Comparison of ENCODE assay signal across 12 cellular contexts in genomic region chr5:176366575-176366894, GRCh38. TPM values are rescaled to one million over a fixed set of nuclear protein-coding genes. Genes with fewer than 3 reads are reported as not detected.
A peak's percentile ranks its signal among the peaks of the same experiment; 100 is the strongest.
DNase-seq lines count a peak whose midpoint lies in the region; ATAC-seq and TF ChIP-seq lines count a peak whose summit lies in the region.
"Had no signal": no experiment of that assay in that cellular context is flagged by ENCODE, and none has a peak within 500 bp of the region (broad histone marks: within the 10 kb centered on the region; RNA-seq: fewer than 3 reads in every experiment).

No MANE protein-coding gene starts in this region.

- no peak overlapping the region for H2AK5ac ChIP-seq in neuronal stem cell (ENCODE audit: low read depth, low read length)

- H3K27me3 Mint-ChIP-seq in CD4-positive, CD25-positive, alpha-beta regulatory T cell = no peaks in the 10 kb centered on the region

- H3K23ac ChIP-seq in neuronal stem cell (ENCODE audit: low read depth, low read length, poor library complexity) = peak overlapping the region; percentile 66

- H4K91ac ChIP-seq in neuronal stem cell (ENCODE audit: low read depth, low read length, poor library complexity) = no peak overlapping the region

- TF ChIP-seq CTCF in epithelial cell of esophagus (IDR thresholded peaks at IDR 0.05; ENCODE audit: insufficient read depth, low read depth, low read length, missing control alignments) = no peak

- peak overlapping the region; percentile 96 for H2AFZ ChIP-seq in neuronal stem cell (ENCODE audit: low read length)

- no peak overlapping the region for H3K4ac ChIP-seq in neuronal stem cell (ENCODE audit: low read length)

- peaks cover 14% of the 10 kb centered on the region for H3K36me3 Mint-ChIP-seq in CD4-positive, CD25-positive, alpha-beta regulatory T cell

- H3K9me3 Mint-ChIP-seq in CD4-positive, CD25-positive, alpha-beta regulatory T cell = no peaks in the 10 kb centered on the region

- H3K27ac ChIP-seq in CD4-positive, CD25-positive, alpha-beta regulatory T cell (ENCODE audit: insufficient read depth, low read length, poor library complexity, severe bottlenecking) = no peak overlapping the region
- H3K27ac ChIP-seq in SJCRH30 (no peak overlapping the region), neuronal stem cell (replicated peaks; ENCODE audit: low read length) (no peak overlapping the region), aorta (ENCODE audit: low read depth in 1 of 2, low read length in 2 of 2) (no peak overlapping the region)
- H3K27ac ChIP-seq: HL-60 had no signal

- H2BK120ac ChIP-seq in neuronal stem cell (ENCODE audit: low read depth, low read length) = no peak overlapping the region

- DNase-seq in CD4-positive, CD25-positive, alpha-beta regulatory T cell = no peak
- DNase-seq in SJCRH30 = no peak
- DNase-seq in epithelial cell of esophagus (ENCODE audit: low read depth) = no peak
- no peak for DNase-seq in neuronal stem cell (ENCODE audit: low spot score)
- no peak for DNase-seq in activated CD4-positive, CD25-positive, alpha-beta regulatory T cell treated with anti-CD3 and anti-CD28 coated beads, Interleukin-2, amount 50 U/mL, for 72 hours
- no peak for DNase-seq in aorta
- no peak for DNase-seq in NCI-H187 treated with DMSO at 0.1 percent for 48 hours (lab: John Stamatoyannopoulos, UW)
- no peak for DNase-seq in amniotic stem cell (lab: John Stamatoyannopoulos, UW)
- DNase-seq: dermis blood vessel endothelial cell, NCI-H226 had no signal

- H3K4me1 Mint-ChIP-seq in CD4-positive, CD25-positive, alpha-beta regulatory T cell = peaks cover 0 to 31% (median 16%) of the 10 kb centered on the region in 4 donors

- H3K27me3 ChIP-seq in CD4-positive, CD25-positive, alpha-beta regulatory T cell (ENCODE audit: control insufficient read depth, insufficient read depth, low read length) = no peaks in the 10 kb centered on the region
- H3K27me3 ChIP-seq in SJCRH30 (no peaks in the 10 kb centered on the region), neuronal stem cell (ENCODE audit: control insufficient read depth in 3 of 3, insufficient read depth in 3 of 3, low read depth in 1 of 3, low read length in 3 of 3) (peaks cover 0 to 26% (median 20%) of the 10 kb centered on the region in 3 experiments), aorta (ENCODE audit: control insufficient read depth in 1 of 2, insufficient read depth in 2 of 2, low read length in 1 of 2) (no peaks in the 10 kb centered on the region)
- H3K27me3 ChIP-seq: testis had no signal

- H3K4me2 ChIP-seq in neuronal stem cell (ENCODE audit: insufficient read depth, low read length, poor library complexity, severe bottlenecking) = peak overlapping the region; percentile 93

- no CpG with 5 or more reads among the region's 11 CpGs for WGBS in neuronal stem cell (ENCODE audit: extremely low coverage in 2 of 2, insufficient read length in 2 of 2, insufficient replicate concordance in 1 of 2), 2 donors
- 85 to 89% methylated on average over 11 of the region's 11 CpGs for WGBS in aorta, 2 donors

- no peaks in the 10 kb centered on the region for H3K79me1 ChIP-seq in neuronal stem cell (ENCODE audit: low read depth, low read length)

- H3K4me3 ChIP-seq in CD4-positive, CD25-positive, alpha-beta regulatory T cell (ENCODE audit: low read depth, low read length) = no peak overlapping the region
- H3K4me3 ChIP-seq in SJCRH30 (peak overlapping the region; percentile 69), epithelial cell of esophagus (ENCODE audit: low read length) (peak overlapping the region; percentile 55), neuronal stem cell (ENCODE audit: low read length in 2 of 2) (peak overlapping the region; percentile 81 to 84), aorta (ENCODE audit: low read length in 2 of 2) (no peak overlapping the region)

- H3K36me3 ChIP-seq in CD4-positive, CD25-positive, alpha-beta regulatory T cell (ENCODE audit: control insufficient read depth, insufficient read depth, low read length) = peaks cover 5% of the 10 kb centered on the region
- H3K36me3 ChIP-seq in SJCRH30 (no peaks in the 10 kb centered on the region), neuronal stem cell (replicated peaks in 1 of 2; ENCODE audit: control insufficient read depth in 2 of 2, insufficient read depth in 2 of 2, low read length in 2 of 2) (peaks cover 15 to 46% of the 10 kb centered on the region in 2 donors), aorta (ENCODE audit: control insufficient read depth in 1 of 2, insufficient read depth in 2 of 2, low read length in 1 of 2) (no peaks in the 10 kb centered on the region)

- no peaks in the 10 kb centered on the region for H3K9me3 ChIP-seq in CD4-positive, CD25-positive, alpha-beta regulatory T cell (ENCODE audit: control insufficient read depth in 2 of 2, low read length in 2 of 2)
- H3K9me3 ChIP-seq in SJCRH30 (replicated peaks) = no peaks in the 10 kb centered on the region
- no peaks in the 10 kb centered on the region for H3K9me3 ChIP-seq in neuronal stem cell (replicated peaks in 1 of 2; ENCODE audit: control insufficient read depth in 2 of 2, insufficient read depth in 1 of 2, low read depth in 1 of 2, low read length in 2 of 2)
- no peaks in the 10 kb centered on the region for H3K9me3 ChIP-seq in aorta (ENCODE audit: control insufficient read depth, low read length)
- H3K9me3 ChIP-seq: testis had no signal

- no peak overlapping the region for H4K8ac ChIP-seq in neuronal stem cell (ENCODE audit: low read depth, low read length)

- H3K18ac ChIP-seq in neuronal stem cell (ENCODE audit: low read length) = no peak overlapping the region

- ATAC-seq in CD4-positive, CD25-positive, alpha-beta regulatory T cell (ENCODE audit: low read depth in 2 of 2) = no peak
- no peak for ATAC-seq in aorta (ENCODE audit: low FRiP score)

- no peak overlapping the region for H2BK5ac ChIP-seq in neuronal stem cell (ENCODE audit: low read length)

- no peak overlapping the region for H2BK12ac ChIP-seq in neuronal stem cell (ENCODE audit: low read length)

- peak overlapping the region; percentile 86 to 95 (median 88) for H3K4me3 Mint-ChIP-seq in CD4-positive, CD25-positive, alpha-beta regulatory T cell

- H3K9ac ChIP-seq in neuronal stem cell (ENCODE audit: low read depth, low read length, poor library complexity) = peak overlapping the region; percentile 95

- no peak overlapping the region for H2BK15ac ChIP-seq in neuronal stem cell (ENCODE audit: low read length)

- H3K14ac ChIP-seq in neuronal stem cell (ENCODE audit: low read length) = no peak overlapping the region

- intact Hi-C loops in aorta (cut with DNase I) = loop anchor here in 1 of 2 donors (5.0 kb wide), 1 partner anchor 171 kb away; the partner anchor contains the start of gene RNF44

- H3K27ac Mint-ChIP-seq in CD4-positive, CD25-positive, alpha-beta regulatory T cell = peak overlapping the region in 2 of 3 donors; percentile 69 to 77

- H3K4me1 ChIP-seq in CD4-positive, CD25-positive, alpha-beta regulatory T cell (ENCODE audit: control insufficient read depth, insufficient read depth, low read length, poor library complexity, severe bottlenecking) = peaks cover 22% of the 10 kb centered on the region
- H3K4me1 ChIP-seq in SJCRH30 (no peaks in the 10 kb centered on the region; the same call in 1 of the 2 replicates), neuronal stem cell (ENCODE audit: control insufficient read depth in 2 of 2, insufficient read depth in 1 of 2, low read depth in 1 of 2, low read length in 2 of 2) (peaks cover 2 to 10% of the 10 kb centered on the region in 2 donors), aorta (ENCODE audit: control insufficient read depth in 1 of 2, insufficient read depth in 2 of 2, low read length in 2 of 2) (no peaks in the 10 kb centered on the region)
- H3K4me1 ChIP-seq: testis had no signal

RNA-seq across cellular contexts. Expression of gene ARL10, which starts 1.2 kb away (rescaled TPM):
- total RNA-seq in CD4-positive, CD25-positive, alpha-beta regulatory T cell = 4.8 TPM
- 1 to 10 TPM; 1.6 to 2.3 (median 2.1) TPM for polyA plus RNA-seq in CD4-positive, CD25-positive, alpha-beta regulatory T cell
- 5.7 and 6.5 TPM in 2 replicates for total RNA-seq in SJCRH30 (2014; rRNA removed; shearing (Covaris generic))
- polyA plus RNA-seq in neuronal stem cell (2013, experiment 1 of 2) = 8.4 TPM
- 8.8 TPM for polyA plus RNA-seq in neuronal stem cell (2013, experiment 2 of 2)
- 10 to 100 TPM; 13.3 to 32.4 TPM for total RNA-seq in aorta
- polyA plus RNA-seq in aorta = 1 to 10 TPM; 1.1 to 8.3 TPM

RNA-seq across cellular contexts. Expression of gene KIAA1191, which starts 5.0 kb away (rescaled TPM):
- total RNA-seq in CD4-positive, CD25-positive, alpha-beta regulatory T cell = 60.9 TPM
- polyA plus RNA-seq in CD4-positive, CD25-positive, alpha-beta regulatory T cell = 10 to 100 TPM; 59.0 to 68.9 (median 60.9) TPM
- 119 TPM in 2 replicates for total RNA-seq in SJCRH30 (2014; rRNA removed; shearing (Covaris generic))
- polyA plus RNA-seq in neuronal stem cell (2013, experiment 1 of 2) = 142 TPM
- polyA plus RNA-seq in neuronal stem cell (2013, experiment 2 of 2) = 141 TPM
- 10 to 100 TPM; 77.7 to 78.4 TPM for total RNA-seq in aorta
- 10 to 100 TPM; 57.2 to 78.0 TPM for polyA plus RNA-seq in aorta

RNA-seq across cellular contexts. Expression of gene NOP16, which starts 21.9 kb away (rescaled TPM):
- 15.5 TPM for total RNA-seq in CD4-positive, CD25-positive, alpha-beta regulatory T cell
- 10 to 100 TPM; 13.6 to 41.2 (median 35.1) TPM for polyA plus RNA-seq in CD4-positive, CD25-positive, alpha-beta regulatory T cell
- total RNA-seq in SJCRH30 (2014; rRNA removed; shearing (Covaris generic)) = 47.8 and 52.9 TPM in 2 replicates
- 11.9 TPM for polyA plus RNA-seq in neuronal stem cell (2013, experiment 1 of 2)
- 11.7 TPM for polyA plus RNA-seq in neuronal stem cell (2013, experiment 2 of 2)
- 10 to 100 TPM in 1 of 2 donors, 1 to 10 TPM in 1; 9.7 to 19.2 TPM for total RNA-seq in aorta
- polyA plus RNA-seq in aorta = 10 to 100 TPM; 12.3 to 15.0 TPM

RNA-seq across cellular contexts. Expression of gene HIGD2A, which starts 22.0 kb away (rescaled TPM):
- total RNA-seq in CD4-positive, CD25-positive, alpha-beta regulatory T cell = 98.9 TPM
- 100 to 1,000 TPM; 228 to 278 (median 239) TPM for polyA plus RNA-seq in CD4-positive, CD25-positive, alpha-beta regulatory T cell
- 170 and 175 TPM in 2 replicates for total RNA-seq in SJCRH30 (2014; rRNA removed; shearing (Covaris generic))
- polyA plus RNA-seq in neuronal stem cell (2013, experiment 1 of 2) = 247 TPM
- 237 TPM for polyA plus RNA-seq in neuronal stem cell (2013, experiment 2 of 2)
- 10 to 100 TPM; 46.8 to 60.9 TPM for total RNA-seq in aorta
- 10 to 100 TPM; 69.2 to 75.5 TPM for polyA plus RNA-seq in aorta

RNA-seq across cellular contexts. Expression of gene CLTB, which starts 49.8 kb away (rescaled TPM):
- total RNA-seq in CD4-positive, CD25-positive, alpha-beta regulatory T cell = 85.9 TPM
- 100 to 1,000 TPM in 2 of 4 donors, 10 to 100 TPM in 2; 92.5 to 129 (median 101) TPM for polyA plus RNA-seq in CD4-positive, CD25-positive, alpha-beta regulatory T cell
- total RNA-seq in SJCRH30 (2014; rRNA removed; shearing (Covaris generic)) = 28.3 and 29.6 TPM in 2 replicates
- 21.0 TPM for polyA plus RNA-seq in neuronal stem cell (2013, experiment 1 of 2)
- polyA plus RNA-seq in neuronal stem cell (2013, experiment 2 of 2) = 20.3 TPM
- total RNA-seq in aorta = 100 to 1,000 TPM in 1 of 2 donors, 10 to 100 TPM in 1; 86.7 to 124 TPM
- polyA plus RNA-seq in aorta = 100 to 1,000 TPM; 143 to 160 TPM

Comparison
In these comparisons a context has a peak if more than half of its experiments do, and no peak if none do; other contexts are left out.
1. H3K4me3 ChIP-seq: peak in SJCRH30 (single experiment), epithelial cell of esophagus (single experiment) and neuronal stem cell (2 of 2); none in CD4-positive, CD25-positive, alpha-beta regulatory T cell (single experiment) and aorta (0 of 2).